In genomic region chr10:108319434-108320222, GRCh38 we compare ENCODE assay signal across 36 cellular contexts.
"Had no signal": no experiment of that assay in that cellular context is flagged by ENCODE, and none has a peak within 500 bp of the region (broad histone marks: within the 10 kb centered on the region; RNA-seq: fewer than 3 reads in every experiment).

No MANE protein-coding gene starts in this region.

- H3K36me3 ChIP-seq: adrenal gland, cardiac muscle cell, WERI-Rb-1 had no signal

- FAIRE-seq: frontal cortex had no signal

- H3K4me3 Mint-ChIP-seq: activated B cell treated with CpG ODN at 0.5 μM for 24 hours; activated CD4-positive, alpha-beta memory T cell treated with anti-CD3 and anti-CD28 coated beads for 36 hours; activated CD4-positive, alpha-beta T cell treated with anti-CD3 and anti-CD28 coated beads, Interleukin-2, amount 10 ng/mL, durations not matched to agents 24 days and 14 days; activated CD8-positive, alpha-beta memory T cell treated with anti-CD3 and anti-CD28 coated beads, Interleukin-2, amount 10 ng/mL, durations not matched to agents 7 days and 5 days; activated CD8-positive, alpha-beta T cell treated with anti-CD3 and anti-CD28 coated beads, Interleukin-2, amount 10 ng/mL, durations not matched to agents 7 days and 5 days; activated naive CD4-positive, alpha-beta T cell treated with anti-CD3 and anti-CD28 coated beads for 36 hours; activated naive CD4-positive, alpha-beta T cell treated with anti-CD3 and anti-CD28 coated beads, Interleukin-2, amount 50 U/mL, for 24 hours; activated naive CD8-positive, alpha-beta T cell treated with anti-CD3 and anti-CD28 coated beads for 36 hours; activated naive CD8-positive, alpha-beta T cell treated with anti-CD3 and anti-CD28 coated beads, Interleukin-2, amount 50 U/mL, for 24 hours; activated T-helper 1 cell treated with anti-CD3 and anti-CD28 coated beads, Interleukin-12 subunit alpha, Interleukin-12 subunit beta, Interleukin-2, Interleukin-4 antibody, amounts not matched to agents 30 ng/mL and 10 ng/mL and 1 ng/mL, durations not matched to agents 14 hours and 24 hours and 36 hours; dendritic cell treated with granulocyte-macrophage colony-stimulating factor and Interleukin-4, amounts not matched to agents 40 ng/mL and 50 ng/mL, for 4 days; endodermal cell; T-helper 17 cell; T-helper 2 cell treated with Interferon-gamma antibody and Interleukin-4, amounts not matched to agents 5 μg/mL and 100 μg/mL, for 36 hours had no signal

- H3K4me1 ChIP-seq: adrenal gland, body of pancreas had no signal

- H3K4me1 Mint-ChIP-seq: activated B cell treated with CpG ODN at 0.5 μM for 24 hours; activated CD4-positive, alpha-beta T cell treated with anti-CD3 and anti-CD28 coated beads, Interleukin-2, amount 10 ng/mL, durations not matched to agents 24 days and 14 days; activated CD8-positive, alpha-beta memory T cell treated with anti-CD3 and anti-CD28 coated beads, Interleukin-2, amount 10 ng/mL, durations not matched to agents 7 days and 5 days; activated naive CD4-positive, alpha-beta T cell treated with anti-CD3 and anti-CD28 coated beads, Interleukin-2, amount 50 U/mL, for 24 hours; activated naive CD8-positive, alpha-beta T cell treated with anti-CD3 and anti-CD28 coated beads for 36 hours; activated naive CD8-positive, alpha-beta T cell treated with anti-CD3 and anti-CD28 coated beads, Interleukin-2, amount 50 U/mL, for 24 hours; T-helper 17 cell had no signal

- ATAC-seq: activated CD4-positive, CD25-positive, alpha-beta regulatory T cell treated with anti-CD3 and anti-CD28 coated beads, Interleukin-2, amount 50 U/mL, for 24 hours; activated CD8-positive, alpha-beta memory T cell treated with anti-CD3 and anti-CD28 coated beads, Interleukin-2, amount 10 ng/mL, durations not matched to agents 7 days and 5 days; activated CD8-positive, alpha-beta T cell treated with anti-CD3 and anti-CD28 coated beads, Interleukin-2, amount 10 ng/mL, durations not matched to agents 7 days and 5 days; activated naive CD8-positive, alpha-beta T cell treated with anti-CD3 and anti-CD28 coated beads, Interleukin-2, amount 50 U/mL, for 24 hours; body of pancreas; esophagus mucosa; T-helper 17 cell had no signal

- DNase-seq: activated B cell treated with CpG ODN at 0.5 μM for 24 hours; activated CD4-positive, alpha-beta memory T cell treated with anti-CD3 and anti-CD28 coated beads for 36 hours; activated CD4-positive, alpha-beta T cell treated with anti-CD3 and anti-CD28 coated beads, Interleukin-2, amount 10 ng/mL, durations not matched to agents 24 days and 14 days; activated CD8-positive, alpha-beta memory T cell treated with anti-CD3 and anti-CD28 coated beads, Interleukin-2, amount 10 ng/mL, durations not matched to agents 7 days and 5 days; activated CD8-positive, alpha-beta memory T cell treated with anti-CD3 and anti-CD28 coated beads, Interleukin-2, amount 50 U/mL, for 4 hours; activated CD8-positive, alpha-beta T cell treated with anti-CD3 and anti-CD28 coated beads, Interleukin-2, amount 10 ng/mL, durations not matched to agents 7 days and 5 days; activated effector memory CD4-positive, alpha-beta T cell treated with anti-CD3 and anti-CD28 coated beads, Interleukin-2, amount 50 U/mL, for 16 hours; activated naive CD4-positive, alpha-beta T cell treated with anti-CD3 and anti-CD28 coated beads for 36 hours; activated naive CD8-positive, alpha-beta T cell treated with anti-CD3 and anti-CD28 coated beads for 36 hours; activated naive CD8-positive, alpha-beta T cell treated with anti-CD3 and anti-CD28 coated beads, Interleukin-2, amount 50 U/mL, for 24 hours; activated T-cell treated with anti-CD3 and anti-CD28 coated beads, Interleukin-2, amount 50 U/mL, for 1 hour; activated T-cell treated with anti-CD3 and anti-CD28 coated beads, Interleukin-2, amount 50 U/mL, for 48 hours; adrenal gland; amygdala; aorta; body of pancreas; central memory CD4-positive, alpha-beta T cell; cerebellar nuclear complex; dorsolateral prefrontal cortex; effector memory CD4-positive, alpha-beta T cell; endodermal cell; foreskin fibroblast; T-helper 1 cell; T-helper 17 cell; T1000; WERI-Rb-1 had no signal

- H3K9me3 Mint-ChIP-seq: activated B cell treated with CpG ODN at 0.5 μM for 24 hours; activated CD4-positive, alpha-beta T cell treated with anti-CD3 and anti-CD28 coated beads, Interleukin-2, amount 10 ng/mL, durations not matched to agents 24 days and 14 days; activated naive CD4-positive, alpha-beta T cell treated with anti-CD3 and anti-CD28 coated beads, Interleukin-2, amount 50 U/mL, for 24 hours; activated T-helper 1 cell treated with anti-CD3 and anti-CD28 coated beads, Interleukin-12 subunit alpha, Interleukin-12 subunit beta, Interleukin-2, Interleukin-4 antibody, amounts not matched to agents 30 ng/mL and 10 ng/mL and 1 ng/mL, durations not matched to agents 14 hours and 24 hours and 36 hours; dendritic cell treated with granulocyte-macrophage colony-stimulating factor and Interleukin-4, amounts not matched to agents 40 ng/mL and 50 ng/mL, for 4 days; endodermal cell had no signal

- H3K9me3 ChIP-seq: adrenal gland, body of pancreas had no signal

- H3K27ac Mint-ChIP-seq: activated B cell treated with CpG ODN at 0.5 μM for 24 hours; activated CD4-positive, alpha-beta memory T cell treated with anti-CD3 and anti-CD28 coated beads for 36 hours; activated CD4-positive, alpha-beta T cell treated with anti-CD3 and anti-CD28 coated beads, Interleukin-2, amount 10 ng/mL, durations not matched to agents 24 days and 14 days; activated CD8-positive, alpha-beta memory T cell treated with anti-CD3 and anti-CD28 coated beads, Interleukin-2, amount 10 ng/mL, durations not matched to agents 7 days and 5 days; activated CD8-positive, alpha-beta T cell treated with anti-CD3 and anti-CD28 coated beads, Interleukin-2, amount 10 ng/mL, durations not matched to agents 7 days and 5 days; activated naive CD4-positive, alpha-beta T cell treated with anti-CD3 and anti-CD28 coated beads for 36 hours; activated naive CD4-positive, alpha-beta T cell treated with anti-CD3 and anti-CD28 coated beads, Interleukin-2, amount 50 U/mL, for 24 hours; activated naive CD8-positive, alpha-beta T cell treated with anti-CD3 and anti-CD28 coated beads for 36 hours; activated naive CD8-positive, alpha-beta T cell treated with anti-CD3 and anti-CD28 coated beads, Interleukin-2, amount 50 U/mL, for 24 hours; activated T-helper 1 cell treated with anti-CD3 and anti-CD28 coated beads, Interleukin-12 subunit alpha, Interleukin-12 subunit beta, Interleukin-2, Interleukin-4 antibody, amounts not matched to agents 30 ng/mL and 10 ng/mL and 1 ng/mL, durations not matched to agents 14 hours and 24 hours and 36 hours; activated T-helper 2 cell treated with anti-CD3 and anti-CD28 coated beads, Interferon-gamma antibody, Interleukin-2, Interleukin-4, amounts not matched to agents 10 μg/mL and 5 μg/mL and 100 μg/mL, durations not matched to agents 14 hours and 24 hours and 36 hours; dendritic cell treated with granulocyte-macrophage colony-stimulating factor and Interleukin-4, amounts not matched to agents 40 ng/mL and 50 ng/mL, for 4 days; endodermal cell; T-helper 17 cell; T-helper 2 cell treated with Interferon-gamma antibody and Interleukin-4, amounts not matched to agents 5 μg/mL and 100 μg/mL, for 36 hours had no signal

- H3K27ac ChIP-seq: adrenal gland, body of pancreas, cardiac muscle cell, coronary artery, dorsolateral prefrontal cortex, WERI-Rb-1 had no signal

- H3K27me3 ChIP-seq: adrenal gland, body of pancreas, cardiac muscle cell had no signal

- H3K36me3 Mint-ChIP-seq: activated CD4-positive, alpha-beta memory T cell treated with anti-CD3 and anti-CD28 coated beads for 36 hours; activated CD8-positive, alpha-beta memory T cell treated with anti-CD3 and anti-CD28 coated beads, Interleukin-2, amount 10 ng/mL, durations not matched to agents 7 days and 5 days; activated naive CD4-positive, alpha-beta T cell treated with anti-CD3 and anti-CD28 coated beads, Interleukin-2, amount 50 U/mL, for 24 hours; activated naive CD8-positive, alpha-beta T cell treated with anti-CD3 and anti-CD28 coated beads for 36 hours had no signal

- H3K4me3 ChIP-seq: adrenal gland, body of pancreas, cardiac muscle cell, coronary artery, dorsolateral prefrontal cortex had no signal

- H3K27me3 Mint-ChIP-seq: activated B cell treated with CpG ODN at 0.5 μM for 24 hours; activated CD4-positive, alpha-beta memory T cell treated with anti-CD3 and anti-CD28 coated beads for 36 hours; activated CD4-positive, alpha-beta T cell treated with anti-CD3 and anti-CD28 coated beads, Interleukin-2, amount 10 ng/mL, durations not matched to agents 24 days and 14 days; activated CD8-positive, alpha-beta memory T cell treated with anti-CD3 and anti-CD28 coated beads, Interleukin-2, amount 10 ng/mL, durations not matched to agents 7 days and 5 days; activated naive CD4-positive, alpha-beta T cell treated with anti-CD3 and anti-CD28 coated beads, Interleukin-2, amount 50 U/mL, for 24 hours; activated naive CD8-positive, alpha-beta T cell treated with anti-CD3 and anti-CD28 coated beads for 36 hours; activated naive CD8-positive, alpha-beta T cell treated with anti-CD3 and anti-CD28 coated beads, Interleukin-2, amount 50 U/mL, for 24 hours; dendritic cell treated with granulocyte-macrophage colony-stimulating factor and Interleukin-4, amounts not matched to agents 40 ng/mL and 50 ng/mL, for 4 days; T-helper 17 cell had no signal
